ENCODE assay signal across 20 cellular contexts in the genomic region with DNA sequence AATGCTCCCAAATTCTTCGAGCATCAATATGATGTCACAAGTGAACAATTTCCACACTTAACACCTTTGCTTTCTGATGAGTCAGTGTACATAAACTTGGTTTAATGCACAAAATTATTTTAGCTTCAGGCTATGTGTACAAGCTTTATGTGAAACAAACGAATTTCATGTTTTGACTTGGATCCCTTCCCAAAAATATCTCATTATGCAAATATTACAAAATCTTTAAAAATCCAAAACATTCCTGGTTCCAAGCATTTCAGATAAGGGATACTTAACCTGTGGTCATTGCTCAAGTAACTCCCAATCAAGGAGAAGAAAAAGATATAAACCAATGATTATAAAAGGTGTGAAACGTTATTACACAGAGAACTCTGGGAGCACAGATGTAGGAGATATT. TPM values are rescaled to one million over a fixed set of nuclear protein-coding genes. Genes with fewer than 3 reads are reported as not detected.
DNase-seq lines count a peak whose midpoint lies in the region; ATAC-seq and TF ChIP-seq lines count a peak whose summit lies in the region.
"Had no signal": no experiment of that assay in that cellular context is flagged by ENCODE, and none has a peak within 500 bp of the region (broad histone marks: within the 10 kb centered on the region; RNA-seq: fewer than 3 reads in every experiment).

No MANE protein-coding gene starts in this region.

- no peak overlapping the region for H3K23ac ChIP-seq in mesenchymal stem cell (ENCODE audit: low read length in 2 of 2)

- no peak overlapping the region for H3K27ac ChIP-seq in CD8-positive, alpha-beta T cell (ENCODE audit: low read depth, low read length)
- no peak overlapping the region for H3K27ac ChIP-seq in mesenchymal stem cell (ENCODE audit: low read length, poor library complexity, severe bottlenecking)
- H3K27ac ChIP-seq: BLaER1 treated with 17β-estradiol and CSF1 and Interleukin-3, amounts not matched to agents 10 nM and 100 nM; body of pancreas; Peyer's patch; tibial nerve had no signal

- peaks cover 7% of the 10 kb centered on the region for H3K79me1 ChIP-seq in mesenchymal stem cell (replicated peaks; ENCODE audit: low read length, poor library complexity, severe bottlenecking)

- H3K4me3 Mint-ChIP-seq in CD8-positive, alpha-beta T cell: no peak overlapping the region
- H3K4me3 Mint-ChIP-seq: activated B cell treated with CpG ODN at 0.5 μM for 24 hours, T-cell had no signal

- no peak for ATAC-seq in CD8-positive, alpha-beta T cell
- ATAC-seq in left ventricle myocardium superior (no peak), GM18858 (IDR thresholded peaks at IDR 0.05; ENCODE audit: unreplicated experiment) (no peak)
- ATAC-seq: body of pancreas, sciatic nerve, T-cell had no signal

- H3K27me3 ChIP-seq in CD8-positive, alpha-beta T cell (ENCODE audit: insufficient read depth, low read length): no peaks in the 10 kb centered on the region
- no peaks in the 10 kb centered on the region for H3K27me3 ChIP-seq in mesenchymal stem cell (ENCODE audit: control insufficient read depth in 1 of 2, insufficient read depth in 1 of 2, low read length in 2 of 2)
- H3K27me3 ChIP-seq: BLaER1 treated with 17β-estradiol and CSF1 and Interleukin-3, amounts not matched to agents 10 nM and 100 nM; body of pancreas; Peyer's patch; tibial nerve had no signal

- H2BK15ac ChIP-seq in mesenchymal stem cell (ENCODE audit: low read depth, poor library complexity, severe bottlenecking): no peak overlapping the region

- H3K4me2 ChIP-seq in mesenchymal stem cell (ENCODE audit: low read length, poor library complexity, severe bottlenecking): no peak overlapping the region
- H3K4me2 ChIP-seq: BLaER1 treated with 17β-estradiol and CSF1 and Interleukin-3, amounts not matched to agents 10 nM and 100 nM had no signal

- no peak overlapping the region for H3K18ac ChIP-seq in mesenchymal stem cell (ENCODE audit: low read depth in 1 of 2, low read length in 2 of 2)

- peaks cover 61% of the 10 kb centered on the region for H3K36me3 Mint-ChIP-seq in CD8-positive, alpha-beta T cell

- peak overlapping the region; percentile 56 for H3K27ac Mint-ChIP-seq in CD8-positive, alpha-beta T cell
- H3K27ac Mint-ChIP-seq: activated B cell treated with CpG ODN at 0.5 μM for 24 hours, T-cell had no signal

- no peak overlapping the region for H4K8ac ChIP-seq in mesenchymal stem cell (ENCODE audit: low read length)

- H3K9me3 Mint-ChIP-seq in CD8-positive, alpha-beta T cell: no peaks in the 10 kb centered on the region
- H3K9me3 Mint-ChIP-seq: activated B cell treated with CpG ODN at 0.5 μM for 24 hours, T-cell had no signal

- no peak overlapping the region for H2BK12ac ChIP-seq in mesenchymal stem cell (ENCODE audit: low read length in 2 of 2)

- CTCF ChIA-PET in CD8-positive, alpha-beta T cell (lab: Charles Lee): no interaction called here

- H3K27me3 Mint-ChIP-seq in CD8-positive, alpha-beta T cell (ENCODE audit: low read depth): no peaks in the 10 kb centered on the region
- H3K27me3 Mint-ChIP-seq: activated B cell treated with CpG ODN at 0.5 μM for 24 hours, T-cell had no signal

- no peak overlapping the region for H2AK5ac ChIP-seq in mesenchymal stem cell (ENCODE audit: low read length, severe bottlenecking)

- no peaks in the 10 kb centered on the region for H3K4me1 ChIP-seq in CD8-positive, alpha-beta T cell (ENCODE audit: insufficient read depth, low read length)
- H3K4me1 ChIP-seq in mesenchymal stem cell (ENCODE audit: control insufficient read depth, insufficient read depth, low read depth, low read length): no peaks in the 10 kb centered on the region
- H3K4me1 ChIP-seq: Peyer's patch had no signal

- H3K14ac ChIP-seq in mesenchymal stem cell (ENCODE audit: low read length in 2 of 2): no peak overlapping the region

- H3K4ac ChIP-seq in mesenchymal stem cell (ENCODE audit: low read depth in 1 of 2, low read length in 2 of 2): no peak overlapping the region

- no peak overlapping the region for H2BK120ac ChIP-seq in mesenchymal stem cell (ENCODE audit: low read depth, low read length)

- no peak overlapping the region for H3K9ac ChIP-seq in mesenchymal stem cell (ENCODE audit: low read length)
- H3K9ac ChIP-seq: BLaER1 treated with 17β-estradiol and CSF1 and Interleukin-3, amounts not matched to agents 10 nM and 100 nM had no signal

- H3K4me3 ChIP-seq in CD8-positive, alpha-beta T cell (ENCODE audit: low read depth, low read length): no peak overlapping the region
- no peak overlapping the region for H3K4me3 ChIP-seq in mesenchymal stem cell (ENCODE audit: insufficient read depth in 1 of 2, low read depth in 1 of 2, low read length in 2 of 2)
- H3K4me3 ChIP-seq: BLaER1 treated with 17β-estradiol and CSF1 and Interleukin-3, amounts not matched to agents 10 nM and 100 nM; body of pancreas; Peyer's patch; tibial nerve had no signal

- intact Hi-C loops in CD8-positive, alpha-beta T cell (cut with DNase I, micrococcal nuclease): no loop called here
- intact Hi-C loops in left ventricle myocardium superior (cut with micrococcal nuclease): no loop called here

- no peaks in the 10 kb centered on the region for H3K9me3 ChIP-seq in CD8-positive, alpha-beta T cell (ENCODE audit: low read length)
- H3K9me3 ChIP-seq in mesenchymal stem cell (ENCODE audit: control insufficient read depth, low read length): no peaks in the 10 kb centered on the region
- H3K9me3 ChIP-seq: BLaER1 treated with 17β-estradiol and CSF1 and Interleukin-3, amounts not matched to agents 10 nM and 100 nM; body of pancreas; Peyer's patch; tibial nerve had no signal

- H3K36me3 ChIP-seq in CD8-positive, alpha-beta T cell (ENCODE audit: insufficient read depth, low read length): peaks cover 17% of the 10 kb centered on the region
- H3K36me3 ChIP-seq in mesenchymal stem cell (ENCODE audit: control insufficient read depth in 1 of 2, insufficient read depth in 2 of 2, low read depth in 1 of 2, low read length in 2 of 2): peaks cover 10 to 50% of the 10 kb centered on the region in 2 experiments

- TF ChIP-seq CTCF in CD8-positive, alpha-beta T cell (IDR thresholded peaks at IDR 0.05): no peak

- DNase-seq in CD8-positive, alpha-beta T cell: no peak
- peak; percentile 63 for DNase-seq in NCI-H1048 (lab: John Stamatoyannopoulos, UW)
- DNase-seq in dedifferentiated amniotic fluid mesenchymal stem cell (ENCODE audit: extremely low spot score): peak; percentile 36
- DNase-seq in non-pigmented ciliary epithelial cell (ENCODE audit: low read depth): peak; percentile 22
- DNase-seq in left ventricle myocardium superior: no peak
- no peak for DNase-seq in mesenchymal stem cell
- no peak for DNase-seq in DMS79 (lab: John Stamatoyannopoulos, UW)
- DNase-seq: activated B cell treated with CpG ODN at 0.5 μM for 24 hours; activated gamma-delta T cell; body of pancreas; NCI-H2029 treated with DMSO at 0.1 percent for 48 hours; Peyer's patch; stimulated activated CD4-positive, alpha-beta T cell treated with anti-CD3 and anti-CD28 coated beads, Interleukin-2, amount 100 ng/mL, for 48 hours; T-cell had no signal

- H2BK5ac ChIP-seq in mesenchymal stem cell (ENCODE audit: low read depth, low read length, poor library complexity, severe bottlenecking): no peak overlapping the region

- H3K4me1 Mint-ChIP-seq in CD8-positive, alpha-beta T cell (ENCODE audit: low read depth): peaks cover 38% of the 10 kb centered on the region

- no peak overlapping the region for H2AFZ ChIP-seq in mesenchymal stem cell (ENCODE audit: low read depth, low read length)

- 79% methylated on average over 3 of the region's 3 CpGs for WGBS in mesenchymal stem cell

- POLR2A ChIA-PET in CD8-positive, alpha-beta T cell (lab: Charles Lee): no interaction called here

- H4K91ac ChIP-seq in mesenchymal stem cell (ENCODE audit: low read length): no peak overlapping the region

RNA-seq across cellular contexts. Expression of gene RAB5A, which starts 25.2 kb away (rescaled TPM):
- 100 to 1,000 TPM; 120 to 121 TPM for total RNA-seq in CD8-positive, alpha-beta T cell
- 52.2 TPM for total RNA-seq in left ventricle myocardium superior
- 61.2 TPM for polyA plus RNA-seq in mesenchymal stem cell (2013, experiment 1 of 2)
- 61.5 TPM for polyA plus RNA-seq in mesenchymal stem cell (2013, experiment 2 of 2)

RNA-seq across cellular contexts. Expression of gene EFHB, which starts 38.0 kb away (rescaled TPM):
- 1 to 10 TPM in 1 of 2 experiments, under 1 TPM in 1; 0.44 to 1.9 TPM for total RNA-seq in CD8-positive, alpha-beta T cell
- not detected for total RNA-seq in left ventricle myocardium superior
- 0.54 TPM for polyA plus RNA-seq in mesenchymal stem cell (2013, experiment 1 of 2)
- polyA plus RNA-seq in mesenchymal stem cell (2013, experiment 2 of 2): 0.82 TPM
- total RNA-seq: HT-29 had no signal

RNA-seq across cellular contexts. Expression of gene PP2D1, which starts 40.0 kb away (rescaled TPM):
- total RNA-seq in CD8-positive, alpha-beta T cell: not detected
- total RNA-seq in left ventricle myocardium superior: not detected
- polyA plus RNA-seq in mesenchymal stem cell (2013, experiment 1 of 2): not detected
- polyA plus RNA-seq in mesenchymal stem cell (2013, experiment 2 of 2): not detected
- total RNA-seq: activated B cell treated with CpG ODN at 0.5 μM for 24 hours; activated CD8-positive, alpha-beta memory T cell treated with anti-CD3 and anti-CD28 coated beads for 36 hours; body of pancreas; HT-29; Peyer's patch; sciatic nerve; T-cell; tibial nerve had no signal

Comparison
In these comparisons a context has a peak if more than half of its experiments do, and no peak if none do; other contexts are left out.
1. DNase-seq: peak in NCI-H1048 (single experiment), dedifferentiated amniotic fluid mesenchymal stem cell (single experiment) and non-pigmented ciliary epithelial cell (single experiment); none in CD8-positive, alpha-beta T cell (0 of 7), left ventricle myocardium superior (single experiment), mesenchymal stem cell (single experiment) and DMS79 (single experiment).